22 cellular contexts compared by ENCODE assay signal in the genomic region with DNA sequence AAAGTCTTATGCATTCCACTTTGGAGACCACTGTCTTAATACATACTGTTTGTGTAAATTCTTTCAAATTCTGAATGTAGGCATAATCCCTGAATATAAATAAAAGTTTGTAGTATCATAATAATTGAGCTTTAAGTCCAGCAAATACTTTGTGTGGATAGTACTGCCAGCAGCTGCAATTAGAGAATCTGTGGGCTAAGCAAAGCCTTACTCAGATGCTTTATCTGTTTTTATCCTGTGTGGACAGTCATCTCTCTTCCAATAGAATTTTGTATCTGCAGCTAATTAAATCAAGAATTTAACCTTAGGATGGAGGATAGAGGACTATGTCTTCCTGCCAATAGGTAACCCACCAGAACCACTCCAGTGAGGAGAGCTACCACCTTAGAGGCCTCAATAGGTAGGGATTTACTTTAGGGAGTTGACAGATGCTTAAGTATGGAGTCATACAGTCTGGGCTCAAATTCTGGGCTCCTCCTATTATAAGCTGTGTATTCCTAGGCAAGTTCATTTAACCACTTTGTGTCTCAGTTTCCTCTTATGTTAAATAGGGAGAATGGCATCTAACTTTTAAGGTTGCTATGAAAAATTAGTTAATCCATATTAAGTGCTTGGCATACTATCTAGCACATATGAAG.
DNase-seq lines count a peak whose midpoint lies in the region; ATAC-seq and TF ChIP-seq lines count a peak whose summit lies in the region.
"Had no signal": no experiment of that assay in that cellular context is flagged by ENCODE, and none has a peak within 500 bp of the region (broad histone marks: within the 10 kb centered on the region; RNA-seq: fewer than 3 reads in every experiment).

No MANE protein-coding gene starts in this region.

- peaks cover 17% of the 10 kb centered on the region for H3K4me1 Mint-ChIP-seq in activated CD4-positive, alpha-beta T cell treated with anti-CD3 and anti-CD28 coated beads, Interleukin-2, amount 10 ng/mL, durations not matched to agents 7 days and 5 days

- no peaks in the 10 kb centered on the region for H3K9me3 ChIP-seq in PC-3 (ENCODE audit: low read length)
- H3K9me3 ChIP-seq in gastrocnemius medialis, result no peaks in the 10 kb centered on the region
- H3K9me3 ChIP-seq: BE2C, tibial artery had no signal

- no peak overlapping the region for H3K4me2 ChIP-seq in PC-3 (ENCODE audit: low read length)

- BruUV-seq in PC-3 (replicated peaks; lab: Mats Ljungman, UMichigan), result no TSS peak

- H3K4me1 ChIP-seq in PC-3 (ENCODE audit: insufficient read depth, low read length), result 0 out of 2 replicates have a peak, but pooled peaks cover 6% of the 10 kb centered on the region
- peaks cover 54 to 57% of the 10 kb centered on the region in 2 donors for H3K4me1 ChIP-seq in gastrocnemius medialis

- no peaks in the 10 kb centered on the region for H3F3A ChIP-seq in PC-3 (ENCODE audit: low read length, unreplicated experiment)

- H3K4me3 Mint-ChIP-seq in activated CD4-positive, alpha-beta T cell treated with anti-CD3 and anti-CD28 coated beads, Interleukin-2, amount 10 ng/mL, durations not matched to agents 7 days and 5 days, result no peak overlapping the region
- H3K4me3 Mint-ChIP-seq: activated naive CD4-positive, alpha-beta T cell treated with anti-CD3 and anti-CD28 coated beads, Interleukin-2, amount 50 U/mL, for 24 hours; activated T-cell treated with anti-CD3 and anti-CD28 coated beads, Interleukin-2, amount 50 U/mL, for 4 hours; stimulated activated naive CD8-positive, alpha-beta T cell treated with anti-CD3 and anti-CD28 coated beads, Interleukin-15, Interleukin-2, amounts not matched to agents 100 ng/mL and 50 ng/mL, for 24 hours had no signal

- H3K27me3 Mint-ChIP-seq in activated CD4-positive, alpha-beta T cell treated with anti-CD3 and anti-CD28 coated beads, Interleukin-2, amount 10 ng/mL, durations not matched to agents 7 days and 5 days, result no peaks in the 10 kb centered on the region
- H3K27me3 Mint-ChIP-seq: activated naive CD4-positive, alpha-beta T cell treated with anti-CD3 and anti-CD28 coated beads, Interleukin-2, amount 50 U/mL, for 24 hours; stimulated activated naive CD8-positive, alpha-beta T cell treated with anti-CD3 and anti-CD28 coated beads, Interleukin-15, Interleukin-2, amounts not matched to agents 100 ng/mL and 50 ng/mL, for 24 hours had no signal

- no peak for DNase-seq in activated CD4-positive, alpha-beta T cell treated with anti-CD3 and anti-CD28 coated beads, Interleukin-2, amount 10 ng/mL, durations not matched to agents 7 days and 5 days
- DNase-seq in activated CD4-positive, alpha-beta T cell treated with anti-CD3 and anti-CD28 coated beads, Interleukin-2, amount 50 U/mL, for 4 hours, result no peak
- DNase-seq in PC-3 (no peak), fibroblast of peridontal ligament (ENCODE audit: extremely low read depth) (peak; percentile 42), gastrocnemius medialis (no peak), DMS114 treated with DMSO at 0.1 percent for 48 hours (lab: John Stamatoyannopoulos, UW; ENCODE audit: unreplicated experiment) (no peak)
- DNase-seq in stimulated activated CD4-positive, alpha-beta T cell treated with anti-CD3 and anti-CD28 coated beads, Interleukin-2, amount 100 ng/mL, for 48 hours, result no peak
- DNase-seq: activated T-cell treated with anti-CD3 and anti-CD28 coated beads, Interleukin-2, amount 50 U/mL, for 4 hours; BE2C; cerebellar nuclear complex; EL; islet precursor cell; NCI-H1417 treated with DMSO at 0.1 percent for 48 hours; NCI-H2107; NCI-H524; occipital lobe; stimulated activated CD4-positive, alpha-beta T cell treated with anti-CD3 and anti-CD28 coated beads, Interleukin-12 subunit alpha, Interleukin-12 subunit beta, amount 100 ng/mL, for 4 hours; tibial artery had no signal

- no peak overlapping the region for H2AFZ ChIP-seq in PC-3 (ENCODE audit: low read length)

- H3K27me3 ChIP-seq in PC-3 (ENCODE audit: low read length), result no peaks in the 10 kb centered on the region
- H3K27me3 ChIP-seq in gastrocnemius medialis, result no peaks in the 10 kb centered on the region
- H3K27me3 ChIP-seq: BE2C, tibial artery had no signal

- H3K27ac Mint-ChIP-seq in activated CD4-positive, alpha-beta T cell treated with anti-CD3 and anti-CD28 coated beads, Interleukin-2, amount 10 ng/mL, durations not matched to agents 7 days and 5 days, result peak overlapping the region; percentile 75
- H3K27ac Mint-ChIP-seq: activated naive CD4-positive, alpha-beta T cell treated with anti-CD3 and anti-CD28 coated beads, Interleukin-2, amount 50 U/mL, for 24 hours; stimulated activated naive CD8-positive, alpha-beta T cell treated with anti-CD3 and anti-CD28 coated beads, Interleukin-15, Interleukin-2, amounts not matched to agents 100 ng/mL and 50 ng/mL, for 24 hours had no signal

- POLR2A ChIA-PET in activated CD4-positive, alpha-beta T cell treated with anti-CD3 and anti-CD28 coated beads, Interleukin-2, amount 10 ng/mL, durations not matched to agents 7 days and 5 days (lab: Charles Lee), result interaction anchor here (1.0 kb wide), 1 partner anchor 71 kb away, joined by 3 read pairs; the partner anchor contains the start of gene STIM1
- POLR2A ChIA-PET in PC-3 (lab: Charles Lee; ENCODE audit: unreplicated experiment), result no interaction called here

- H3K79me2 ChIP-seq in PC-3 (ENCODE audit: low read length), result 0 out of 2 replicates have a peak, but pooled peaks cover 3% of the 10 kb centered on the region

- no peak overlapping the region for H3K9ac ChIP-seq in PC-3 (ENCODE audit: low read length)

- H3K27ac ChIP-seq in PC-3 (ENCODE audit: low read length), result no peak overlapping the region
- peak overlapping the region; percentile 81 to 92 (median 87) for H3K27ac ChIP-seq in gastrocnemius medialis
- H3K27ac ChIP-seq: tibial artery had no signal

- no peak for TF ChIP-seq POLR2A in gastrocnemius medialis (IDR thresholded peaks at IDR 0.05)

- H3K9me2 ChIP-seq in PC-3 (replicated peaks; ENCODE audit: low read length), result no peaks in the 10 kb centered on the region

- peaks cover 29% of the 10 kb centered on the region for H3K36me3 Mint-ChIP-seq in activated CD4-positive, alpha-beta T cell treated with anti-CD3 and anti-CD28 coated beads, Interleukin-2, amount 10 ng/mL, durations not matched to agents 7 days and 5 days (ENCODE audit: low read depth)

- no peaks in the 10 kb centered on the region for H4K20me1 ChIP-seq in PC-3 (ENCODE audit: low read length)

- no peak for TF ChIP-seq CTCF in PC-3 (conservative IDR thresholded peaks at IDR 0.05; ENCODE audit: low read depth, low read length)
- no peak for TF ChIP-seq CTCF in gastrocnemius medialis (IDR thresholded peaks at IDR 0.05 in 4 of 5, conservative IDR thresholded peaks at IDR 0.05 in 1 of 5)

- in situ Hi-C loops in gastrocnemius medialis (cut with MboI; ENCODE audit: low sequenced_read_pairs in 4 of 4), result no loop called here

- no peak overlapping the region for H3K4me3 ChIP-seq in PC-3 (ENCODE audit: low read length)
- no peak overlapping the region for H3K4me3 ChIP-seq in gastrocnemius medialis
- H3K4me3 ChIP-seq: tibial artery had no signal

- CTCF ChIA-PET in activated CD4-positive, alpha-beta T cell treated with anti-CD3 and anti-CD28 coated beads, Interleukin-2, amount 10 ng/mL, durations not matched to agents 7 days and 5 days (lab: Charles Lee), result interaction anchor here (1.0 to 2.8 kb wide), 4 partner anchors 11 to 85 kb away, joined by 4 to 8 read pairs (median 6); partner anchors contain the start of gene STIM1
- CTCF ChIA-PET in PC-3 (lab: Charles Lee), result no interaction called here

- intact Hi-C loops in PC-3 (cut with micrococcal nuclease), result loop anchor here (1.0 kb wide), 1 partner anchor 146 kb away; no protein-coding TSS in a partner anchor
- intact Hi-C loops in gastrocnemius medialis (cut with DNase I; ENCODE audit: low total_unique reads), result loop anchor here (2.0 to 5.0 kb wide), 2 partner anchors 69 to 118 kb away; partner anchors contain the start of gene STIM1

- H3K9me3 Mint-ChIP-seq in activated CD4-positive, alpha-beta T cell treated with anti-CD3 and anti-CD28 coated beads, Interleukin-2, amount 10 ng/mL, durations not matched to agents 7 days and 5 days, result no peaks in the 10 kb centered on the region
- H3K9me3 Mint-ChIP-seq: activated naive CD4-positive, alpha-beta T cell treated with anti-CD3 and anti-CD28 coated beads, Interleukin-2, amount 50 U/mL, for 24 hours; activated T-cell treated with anti-CD3 and anti-CD28 coated beads, Interleukin-2, amount 50 U/mL, for 4 hours; stimulated activated naive CD8-positive, alpha-beta T cell treated with anti-CD3 and anti-CD28 coated beads, Interleukin-15, Interleukin-2, amounts not matched to agents 100 ng/mL and 50 ng/mL, for 24 hours had no signal

- H3K36me3 ChIP-seq in PC-3 (ENCODE audit: low read depth, low read length) (no peaks in the 10 kb centered on the region), gastrocnemius medialis (no peaks in the 10 kb centered on the region)
- H3K36me3 ChIP-seq: BE2C, tibial artery had no signal

- ATAC-seq in PC-3 (peak; percentile 48), gastrocnemius medialis (peak; percentile 34 to 51), HG03159 (IDR thresholded peaks at IDR 0.05; ENCODE audit: unreplicated experiment) (no peak)
- ATAC-seq: activated CD4-positive, CD25-positive, alpha-beta regulatory T cell treated with anti-CD3 and anti-CD28 coated beads, Interleukin-2, amount 50 U/mL, for 24 hours; activated T-cell treated with anti-CD3 and anti-CD28 coated beads, Interleukin-2, amount 50 U/mL, for 4 hours had no signal
